Comparison of ENCODE assay signal across 11 cellular contexts in genomic region chr22:25076281-25076680, GRCh38.
DNase-seq lines count a peak whose midpoint lies in the region; ATAC-seq and TF ChIP-seq lines count a peak whose summit lies in the region.
"Had no signal": no experiment of that assay in that cellular context is flagged by ENCODE, and none has a peak within 500 bp of the region (broad histone marks: within the 10 kb centered on the region; RNA-seq: fewer than 3 reads in every experiment).

No MANE protein-coding gene starts in this region.

- H3K27me3 ChIP-seq in BLaER1 treated with 17β-estradiol and CSF1 and Interleukin-3, amounts not matched to agents 10 nM and 100 nM, result peaks cover 0 to 13% (median 7%) of the 10 kb centered on the region in 11 experiments; a peak in 13 of 22 replicates
- no peaks in the 10 kb centered on the region for H3K27me3 ChIP-seq in neural progenitor cell
- H3K27me3 ChIP-seq: pancreas, upper lobe of left lung had no signal

- H3K4me1 ChIP-seq in BLaER1 treated with 17β-estradiol and CSF1 and Interleukin-3, amounts not matched to agents 10 nM and 100 nM, result peaks cover 29 to 56% (median 50%) of the 10 kb centered on the region in 10 experiments
- H3K4me1 ChIP-seq in neural progenitor cell, result peaks cover 23% of the 10 kb centered on the region
- H3K4me1 ChIP-seq: pancreas had no signal

- no peaks in the 10 kb centered on the region for H3K36me3 ChIP-seq in BLaER1 treated with 17β-estradiol and CSF1 and Interleukin-3, amounts not matched to agents 10 nM and 100 nM
- no peaks in the 10 kb centered on the region for H3K36me3 ChIP-seq in neural progenitor cell
- H3K36me3 ChIP-seq: pancreas, upper lobe of left lung had no signal

- H3K4me1 Mint-ChIP-seq in T-helper 1 cell treated with Interleukin-12 subunit alpha and Interleukin-12 subunit beta and Interleukin-4 antibody, amounts not matched to agents 30 μg/mL and 1 μg/mL, for 36 hours (ENCODE audit: low read depth), result peaks cover 50% of the 10 kb centered on the region
- H3K4me1 Mint-ChIP-seq in activated T-helper 17 cell treated with anti-CD3 and anti-CD28 coated beads, Interleukin-2, amount 50 U/mL, for 72 hours, result peaks cover 40% of the 10 kb centered on the region
- H3K4me1 Mint-ChIP-seq in neural progenitor cell, result peaks cover 16% of the 10 kb centered on the region

- no peak for TF ChIP-seq CTCF in neural progenitor cell (IDR thresholded peaks at IDR 0.05)

- peaks cover 5% of the 10 kb centered on the region for H3F3A ChIP-seq in neural progenitor cell (ENCODE audit: low read depth)

- no peaks in the 10 kb centered on the region for H3K27me3 Mint-ChIP-seq in T-helper 1 cell treated with Interleukin-12 subunit alpha and Interleukin-12 subunit beta and Interleukin-4 antibody, amounts not matched to agents 30 μg/mL and 1 μg/mL, for 36 hours (ENCODE audit: low read depth)
- H3K27me3 Mint-ChIP-seq in activated T-helper 17 cell treated with anti-CD3 and anti-CD28 coated beads, Interleukin-2, amount 50 U/mL, for 72 hours, result no peaks in the 10 kb centered on the region
- H3K27me3 Mint-ChIP-seq in neural progenitor cell (ENCODE audit: insufficient read depth, low read depth), result peaks cover 4% of the 10 kb centered on the region

- DNase-seq in neural progenitor cell (ENCODE audit: low spot score) (no peak), anterior cingulate cortex (lab: John Stamatoyannopoulos, UW) (no peak), NCI-H1105 (lab: John Stamatoyannopoulos, UW) (no peak)
- DNase-seq: AML-193, pancreas, upper lobe of left lung had no signal

- H3K4me2 ChIP-seq in BLaER1 treated with 17β-estradiol and CSF1 and Interleukin-3, amounts not matched to agents 10 nM and 100 nM, result peak overlapping the region; percentile 8 to 65 (median 53); a peak in 21 of 22 replicates
- H3K4me2 ChIP-seq in neural progenitor cell, result peak overlapping the region; percentile 10

- no peak overlapping the region for H2AFZ ChIP-seq in neural progenitor cell (replicated peaks)

- no peaks in the 10 kb centered on the region for H3K9me3 ChIP-seq in BLaER1 treated with 17β-estradiol and CSF1 and Interleukin-3, amounts not matched to agents 10 nM and 100 nM (replicated peaks in 1 of 11)
- no peaks in the 10 kb centered on the region for H3K9me3 ChIP-seq in neural progenitor cell (ENCODE audit: low read depth)
- H3K9me3 ChIP-seq: pancreas, upper lobe of left lung had no signal

- peaks cover 10% of the 10 kb centered on the region for H3K36me3 Mint-ChIP-seq in T-helper 1 cell treated with Interleukin-12 subunit alpha and Interleukin-12 subunit beta and Interleukin-4 antibody, amounts not matched to agents 30 μg/mL and 1 μg/mL, for 36 hours (ENCODE audit: low read depth)
- no peaks in the 10 kb centered on the region for H3K36me3 Mint-ChIP-seq in activated T-helper 17 cell treated with anti-CD3 and anti-CD28 coated beads, Interleukin-2, amount 50 U/mL, for 72 hours (ENCODE audit: low read depth)
- no peaks in the 10 kb centered on the region for H3K36me3 Mint-ChIP-seq in neural progenitor cell

- H3K9me3 Mint-ChIP-seq in T-helper 1 cell treated with Interleukin-12 subunit alpha and Interleukin-12 subunit beta and Interleukin-4 antibody, amounts not matched to agents 30 μg/mL and 1 μg/mL, for 36 hours, result no peaks in the 10 kb centered on the region
- no peaks in the 10 kb centered on the region for H3K9me3 Mint-ChIP-seq in activated T-helper 17 cell treated with anti-CD3 and anti-CD28 coated beads, Interleukin-2, amount 50 U/mL, for 72 hours
- no peaks in the 10 kb centered on the region for H3K9me3 Mint-ChIP-seq in neural progenitor cell

- H3K9ac ChIP-seq in BLaER1 treated with 17β-estradiol and CSF1 and Interleukin-3, amounts not matched to agents 10 nM and 100 nM, result no peak overlapping the region
- no peak overlapping the region for H3K9ac ChIP-seq in neural progenitor cell

- H3K4me3 ChIP-seq in BLaER1 treated with 17β-estradiol and CSF1 and Interleukin-3, amounts not matched to agents 10 nM and 100 nM, result no peak overlapping the region
- no peak overlapping the region for H3K4me3 ChIP-seq in neural progenitor cell
- H3K4me3 ChIP-seq: pancreas, upper lobe of left lung had no signal

- peak overlapping the region; percentile 87 for H3K27ac Mint-ChIP-seq in T-helper 1 cell treated with Interleukin-12 subunit alpha and Interleukin-12 subunit beta and Interleukin-4 antibody, amounts not matched to agents 30 μg/mL and 1 μg/mL, for 36 hours
- peak overlapping the region; percentile 84 for H3K27ac Mint-ChIP-seq in activated T-helper 17 cell treated with anti-CD3 and anti-CD28 coated beads, Interleukin-2, amount 50 U/mL, for 72 hours
- peak overlapping the region; percentile 68 for H3K27ac Mint-ChIP-seq in neural progenitor cell

- H3K79me2 ChIP-seq in neural progenitor cell (ENCODE audit: low read depth), result no peaks in the 10 kb centered on the region

- no peaks in the 10 kb centered on the region; a peak in 1 of 22 replicates for H4K20me1 ChIP-seq in BLaER1 treated with 17β-estradiol and CSF1 and Interleukin-3, amounts not matched to agents 10 nM and 100 nM
- peaks cover 50% of the 10 kb centered on the region for H4K20me1 ChIP-seq in neural progenitor cell (ENCODE audit: low read depth)

- H3K27ac ChIP-seq in BLaER1 treated with 17β-estradiol and CSF1 and Interleukin-3, amounts not matched to agents 10 nM and 100 nM, result no peak overlapping the region
- H3K27ac ChIP-seq in neural progenitor cell, result no peak overlapping the region
- H3K27ac ChIP-seq: pancreas had no signal

- peak overlapping the region; percentile 74 for H3K4me3 Mint-ChIP-seq in T-helper 1 cell treated with Interleukin-12 subunit alpha and Interleukin-12 subunit beta and Interleukin-4 antibody, amounts not matched to agents 30 μg/mL and 1 μg/mL, for 36 hours
- H3K4me3 Mint-ChIP-seq in activated T-helper 17 cell treated with anti-CD3 and anti-CD28 coated beads, Interleukin-2, amount 50 U/mL, for 72 hours, result peak overlapping the region; percentile 77
- no peak overlapping the region for H3K4me3 Mint-ChIP-seq in neural progenitor cell

- peak; percentile 75 for ATAC-seq in activated T-helper 17 cell treated with anti-CD3 and anti-CD28 coated beads, Interleukin-2, amount 50 U/mL, for 72 hours (replicated peaks)
- no peak for ATAC-seq in HG03280 (IDR thresholded peaks at IDR 0.05; ENCODE audit: unreplicated experiment)
- no peak for ATAC-seq in HG02642 (IDR thresholded peaks at IDR 0.05; ENCODE audit: poor library complexity, unreplicated experiment)
- ATAC-seq: pancreas had no signal
